1 cellular context compared by ENCODE assay signal in genomic region chr19:58002384-58003152, GRCh38.
TF ChIP-seq lines count a peak whose summit lies in the region.

Gene ZNF606 (minus strand): TSS chr19:58002820. CDS start chr19:58001319, 1,501 bp downstream.

TF ChIP-seq in HEK293, 187 proteins besides CTCF, POLR2A, EP300 and RAD21 (continued from another document and continues in another):
- TF ChIP-seq, protein P1, sequence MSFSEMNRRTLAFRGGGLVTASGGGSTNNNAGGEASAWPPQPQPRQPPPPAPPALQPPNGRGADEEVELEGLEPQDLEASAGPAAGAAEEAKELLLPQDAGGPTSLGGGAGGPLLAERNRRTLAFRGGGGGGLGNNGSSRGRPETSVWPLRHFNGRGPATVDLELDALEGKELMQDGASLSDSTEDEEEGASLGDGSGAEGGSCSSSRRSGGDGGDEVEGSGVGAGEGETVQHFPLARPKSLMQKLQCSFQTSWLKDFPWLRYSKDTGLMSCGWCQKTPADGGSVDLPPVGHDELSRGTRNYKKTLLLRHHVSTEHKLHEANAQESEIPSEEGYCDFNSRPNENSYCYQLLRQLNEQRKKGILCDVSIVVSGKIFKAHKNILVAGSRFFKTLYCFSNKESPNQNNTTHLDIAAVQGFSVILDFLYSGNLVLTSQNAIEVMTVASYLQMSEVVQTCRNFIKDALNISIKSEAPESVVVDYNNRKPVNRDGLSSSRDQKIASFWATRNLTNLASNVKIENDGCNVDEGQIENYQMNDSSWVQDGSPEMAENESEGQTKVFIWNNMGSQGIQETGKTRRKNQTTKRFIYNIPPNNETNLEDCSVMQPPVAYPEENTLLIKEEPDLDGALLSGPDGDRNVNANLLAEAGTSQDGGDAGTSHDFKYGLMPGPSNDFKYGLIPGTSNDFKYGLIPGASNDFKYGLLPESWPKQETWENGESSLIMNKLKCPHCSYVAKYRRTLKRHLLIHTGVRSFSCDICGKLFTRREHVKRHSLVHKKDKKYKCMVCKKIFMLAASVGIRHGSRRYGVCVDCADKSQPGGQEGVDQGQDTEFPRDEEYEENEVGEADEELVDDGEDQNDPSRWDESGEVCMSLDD (tag by site-specific recombination; IDR thresholded peaks at IDR 0.05): peak; percentile 34; the same call in 1 of the 2 replicates
- TF ChIP-seq ZFP37 (tag by site-specific recombination; IDR thresholded peaks at IDR 0.05) (no peak), REST (tag by site-specific recombination; IDR thresholded peaks at IDR 0.05) (no peak), ZNF48 (tag by site-specific recombination; IDR thresholded peaks at IDR 0.05) (no peak), ZNF112 (tag by site-specific recombination; IDR thresholded peaks at IDR 0.05) (no peak), HOXC10 (CRISPR knock-in tag; IDR thresholded peaks at IDR 0.05) (peak; percentile 94; the same call in 1 of the 2 replicates), ZBTB20 (tag by site-specific recombination; IDR thresholded peaks at IDR 0.05) (peak; percentile 58; the same call in 1 of the 2 replicates), ZNF658 (tag by site-specific recombination; IDR thresholded peaks at IDR 0.05) (no peak), ZNF274 (IDR thresholded peaks at IDR 0.05; ENCODE audit: low read length) (no peak), ZNF274 (tag by site-specific recombination; IDR thresholded peaks at IDR 0.05; ENCODE audit: borderline replicate concordance) (no peak), ZNF239 (tag by site-specific recombination; IDR thresholded peaks at IDR 0.05) (no peak), SCRT2 (tag by site-specific recombination; IDR thresholded peaks at IDR 0.05) (peak; percentile 15; the same call in 1 of the 2 replicates), PATZ1 (tag by site-specific recombination; IDR thresholded peaks at IDR 0.05) (peak; percentile 72), ZNF791 (tag by site-specific recombination; IDR thresholded peaks at IDR 0.05) (no peak), ZBTB17 (tag by site-specific recombination; IDR thresholded peaks at IDR 0.05) (peak; percentile 60; the same call in 1 of the 2 replicates), ZSCAN23 (tag by site-specific recombination; IDR thresholded peaks at IDR 0.05) (no peak), ZNF335 (tag by site-specific recombination; conservative IDR thresholded peaks at IDR 0.05) (peak; percentile 96), HOXA7 (CRISPR knock-in tag; IDR thresholded peaks at IDR 0.05; ENCODE audit: borderline replicate concordance) (0 out of 2 replicates have a peak, but pooled peaks have one; percentile 74), MYNN (tag by site-specific recombination; IDR thresholded peaks at IDR 0.05; ENCODE audit: borderline replicate concordance) (no peak), ZNF561 (tag by site-specific recombination; IDR thresholded peaks at IDR 0.05; ENCODE audit: borderline replicate concordance) (peak; percentile 41; the same call in 1 of the 2 replicates), ZNF24 (tag by site-specific recombination; IDR thresholded peaks at IDR 0.05) (no peak), ZNF610 (tag by site-specific recombination; IDR thresholded peaks at IDR 0.05; ENCODE audit: borderline replicate concordance) (peak; percentile 60; the same call in 1 of the 2 replicates), GLIS2 (tag by site-specific recombination; IDR thresholded peaks at IDR 0.05) (peak; percentile 58), ZNF202 (tag by site-specific recombination; IDR thresholded peaks at IDR 0.05; ENCODE audit: borderline replicate concordance) (no peak), PRDM1 (tag by site-specific recombination; IDR thresholded peaks at IDR 0.05) (no peak), ZNF248 (tag by site-specific recombination; IDR thresholded peaks at IDR 0.05) (no peak), ZNF302 (tag by site-specific recombination; IDR thresholded peaks at IDR 0.05; ENCODE audit: low read depth) (0 out of 2 replicates have a peak, but pooled peaks have one; percentile 37), SP3 (tag by site-specific recombination; IDR thresholded peaks at IDR 0.05) (peak; percentile 73), ZNF350 (tag by site-specific recombination; IDR thresholded peaks at IDR 0.05) (peak; percentile 50; the same call in 1 of the 2 replicates), ZNF843 (tag by site-specific recombination; IDR thresholded peaks at IDR 0.05) (0 out of 2 replicates have a peak, but pooled peaks have one; percentile 34), ZBTB7A (tag by site-specific recombination; IDR thresholded peaks at IDR 0.05; ENCODE audit: low read depth) (0 out of 2 replicates have a peak, but pooled peaks have one; percentile 16), ZSCAN5A (tag by site-specific recombination; IDR thresholded peaks at IDR 0.05) (peak; percentile 53; the same call in 1 of the 2 replicates), PRDM2 (tag by site-specific recombination; IDR thresholded peaks at IDR 0.05; ENCODE audit: borderline replicate concordance) (0 out of 2 replicates have a peak, but pooled peaks have one; percentile 69)
- TF ChIP-seq, protein P2, sequence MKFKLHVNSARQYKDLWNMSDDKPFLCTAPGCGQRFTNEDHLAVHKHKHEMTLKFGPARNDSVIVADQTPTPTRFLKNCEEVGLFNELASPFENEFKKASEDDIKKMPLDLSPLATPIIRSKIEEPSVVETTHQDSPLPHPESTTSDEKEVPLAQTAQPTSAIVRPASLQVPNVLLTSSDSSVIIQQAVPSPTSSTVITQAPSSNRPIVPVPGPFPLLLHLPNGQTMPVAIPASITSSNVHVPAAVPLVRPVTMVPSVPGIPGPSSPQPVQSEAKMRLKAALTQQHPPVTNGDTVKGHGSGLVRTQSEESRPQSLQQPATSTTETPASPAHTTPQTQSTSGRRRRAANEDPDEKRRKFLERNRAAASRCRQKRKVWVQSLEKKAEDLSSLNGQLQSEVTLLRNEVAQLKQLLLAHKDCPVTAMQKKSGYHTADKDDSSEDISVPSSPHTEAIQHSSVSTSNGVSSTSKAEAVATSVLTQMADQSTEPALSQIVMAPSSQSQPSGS (tag by site-specific recombination; IDR thresholded peaks at IDR 0.05; ENCODE audit: low read depth): no peak
- TF ChIP-seq, protein P3, sequence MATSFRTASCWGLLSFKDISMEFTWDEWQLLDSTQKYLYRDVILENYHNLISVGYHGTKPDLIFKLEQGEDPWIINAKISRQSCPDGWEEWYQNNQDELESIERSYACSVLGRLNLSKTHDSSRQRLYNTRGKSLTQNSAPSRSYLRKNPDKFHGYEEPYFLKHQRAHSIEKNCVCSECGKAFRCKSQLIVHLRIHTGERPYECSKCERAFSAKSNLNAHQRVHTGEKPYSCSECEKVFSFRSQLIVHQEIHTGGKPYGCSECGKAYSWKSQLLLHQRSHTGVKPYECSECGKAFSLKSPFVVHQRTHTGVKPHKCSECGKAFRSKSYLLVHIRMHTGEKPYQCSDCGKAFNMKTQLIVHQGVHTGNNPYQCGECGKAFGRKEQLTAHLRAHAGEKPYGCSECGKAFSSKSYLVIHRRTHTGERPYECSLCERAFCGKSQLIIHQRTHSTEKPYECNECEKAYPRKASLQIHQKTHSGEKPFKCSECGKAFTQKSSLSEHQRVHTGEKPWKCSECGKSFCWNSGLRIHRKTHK (tag by site-specific recombination; IDR thresholded peaks at IDR 0.05): no peak
